ENCODE assay signal across 8 cellular contexts in the genomic region with DNA sequence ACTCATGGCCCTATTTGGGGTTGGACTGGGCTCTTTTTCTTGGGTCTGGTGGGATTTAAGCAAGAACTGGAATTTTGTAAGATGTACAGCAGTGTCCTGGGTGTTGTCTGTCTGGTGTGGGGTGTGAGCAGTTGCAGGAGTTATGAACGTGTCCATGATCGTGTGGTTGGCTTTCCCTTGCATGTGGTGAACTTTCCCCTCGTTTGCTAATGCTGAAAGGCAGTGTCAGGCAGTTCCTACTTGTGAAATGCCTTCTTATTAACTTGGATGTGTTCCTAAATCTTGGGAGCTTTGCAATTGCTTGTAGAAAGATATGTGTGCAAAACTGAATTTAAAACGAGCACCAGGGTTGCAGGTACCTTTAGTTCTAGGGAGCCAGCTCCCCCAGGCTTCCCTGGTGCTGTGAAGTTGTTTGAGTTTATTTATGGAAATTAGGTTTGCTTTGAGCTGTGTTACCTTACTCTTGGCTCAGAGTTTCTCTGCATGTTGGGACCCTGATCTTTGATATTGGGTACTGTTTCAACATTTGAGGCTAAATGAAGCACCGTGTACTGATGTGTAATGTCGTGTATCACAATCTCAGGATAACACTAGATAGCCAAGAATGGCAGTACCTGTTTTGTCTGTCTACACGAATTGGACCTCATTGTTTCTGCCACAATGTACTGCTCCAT. TPM values are rescaled to one million over a fixed set of nuclear protein-coding genes. Genes with fewer than 3 reads are reported as not detected.
DNase-seq lines count a peak whose midpoint lies in the region; ATAC-seq and TF ChIP-seq lines count a peak whose summit lies in the region.

No MANE protein-coding gene starts in this region.

- H3K27ac ChIP-seq in GM23248 (peak overlapping the region; percentile 23), trophoblast cell (ENCODE audit: low read depth, low read length) (no peak overlapping the region)

- peak overlapping the region; percentile 94 for H3K18ac ChIP-seq in trophoblast cell (ENCODE audit: low read length)

- peak overlapping the region; percentile 93 for H3K4ac ChIP-seq in trophoblast cell (ENCODE audit: low read depth, low read length)

- no peak overlapping the region for H4K91ac ChIP-seq in trophoblast cell (ENCODE audit: low read depth, low read length)

- H3K4me3 ChIP-seq in GM23248 (peak overlapping the region; percentile 94), fibroblast of pulmonary artery (replicated peaks; ENCODE audit: low read depth, low read length) (peak overlapping the region; percentile 84), trophoblast cell (ENCODE audit: low read depth, low read length) (peak overlapping the region; percentile 99)

- TF ChIP-seq CTCF in fibroblast of pulmonary artery (IDR thresholded peaks at IDR 0.05; ENCODE audit: low read length, missing control alignments) = no peak

- in situ Hi-C loops in GM23248 (cut with MboI) = loop anchor here (10.0 kb wide), 1 partner anchor 60 kb away; no protein-coding TSS in a partner anchor

- DNase-seq in GM23248 (peak; percentile 54), fibroblast of pulmonary artery (ENCODE audit: low read depth) (peak; percentile 26), trophoblast cell (peak in 1 of 2 donors; percentile 16), NCI-H128 (lab: John Stamatoyannopoulos, UW; ENCODE audit: unreplicated experiment) (no peak)

- H4K20me1 ChIP-seq in GM23248 (ENCODE audit: insufficient read depth) = no peaks in the 10 kb centered on the region; the same call in 1 of the 2 replicates

- H2BK5ac ChIP-seq in trophoblast cell (ENCODE audit: low read depth, low read length, poor library complexity) = no peak overlapping the region

- peak overlapping the region; percentile 93 for H3K9ac ChIP-seq in GM23248
- peak overlapping the region; percentile 100 for H3K9ac ChIP-seq in trophoblast cell (ENCODE audit: low read length)

- H3K9me3 ChIP-seq in GM23248 (ENCODE audit: low read depth) = no peaks in the 10 kb centered on the region
- H3K9me3 ChIP-seq in trophoblast cell (ENCODE audit: insufficient read depth, low read depth, low read length) = no peaks in the 10 kb centered on the region

- H3K27me3 ChIP-seq in GM23248 (replicated peaks; ENCODE audit: insufficient read depth) (no peaks in the 10 kb centered on the region), trophoblast cell (ENCODE audit: insufficient read depth, low read length) (no peaks in the 10 kb centered on the region)

- H2BK12ac ChIP-seq in trophoblast cell (ENCODE audit: low read length) = no peak overlapping the region

- no peaks in the 10 kb centered on the region for H3K9me2 ChIP-seq in GM23248 (ENCODE audit: insufficient read depth)

- H4K12ac ChIP-seq in trophoblast cell (ENCODE audit: low read depth, low read length) = peak overlapping the region; percentile 98

- H3K14ac ChIP-seq in trophoblast cell (ENCODE audit: low read length) = peak overlapping the region; percentile 88

- H2AFZ ChIP-seq in GM23248 (peak overlapping the region; percentile 94), trophoblast cell (ENCODE audit: insufficient read depth, low read length, poor library complexity) (peak overlapping the region; percentile 98)

- H3K79me2 ChIP-seq in GM23248 (ENCODE audit: insufficient read depth) (peaks cover 47% of the 10 kb centered on the region), trophoblast cell (ENCODE audit: control insufficient read depth, insufficient read depth, low read length, poor library complexity) (peaks cover 6% of the 10 kb centered on the region)

- no peak overlapping the region for H2AK5ac ChIP-seq in trophoblast cell (ENCODE audit: low read length)

- peaks cover 4% of the 10 kb centered on the region for H3K79me1 ChIP-seq in trophoblast cell (ENCODE audit: low read length)

- H3K4me2 ChIP-seq in GM23248 (ENCODE audit: unreplicated experiment) = peak overlapping the region; percentile 92
- peak overlapping the region; percentile 92 for H3K4me2 ChIP-seq in trophoblast cell (ENCODE audit: low read length)

- peak overlapping the region; percentile 99 for H4K8ac ChIP-seq in trophoblast cell (ENCODE audit: low read depth, low read length)

- H3F3A ChIP-seq in GM23248 (ENCODE audit: insufficient read depth) = no peaks in the 10 kb centered on the region

- H2BK120ac ChIP-seq in trophoblast cell (ENCODE audit: insufficient read depth, low read length, poor library complexity) = no peak overlapping the region

- ATAC-seq in SK-N-SH treated with all-trans-retinoic acid at 6 μM for 48 hours = peak; percentile 6; the same call in 2 of the 3 replicates
- no peak for ATAC-seq in HG02840 (IDR thresholded peaks at IDR 0.05; ENCODE audit: low FRiP score, unreplicated experiment)
- no peak for ATAC-seq in GM18502 (IDR thresholded peaks at IDR 0.05; ENCODE audit: poor library complexity, unreplicated experiment)
- no peak for ATAC-seq in HG03159 (IDR thresholded peaks at IDR 0.05; ENCODE audit: unreplicated experiment)

- no peaks in the 10 kb centered on the region for H3K36me3 ChIP-seq in GM23248 (ENCODE audit: low read depth)
- no peaks in the 10 kb centered on the region for H3K36me3 ChIP-seq in trophoblast cell (ENCODE audit: control insufficient read depth in 1 of 2, insufficient read depth in 2 of 2, low read length in 2 of 2)

- WGBS in GM23248 (ENCODE audit: low coverage in 1 of 2, low lambda C conversion rate in 2 of 2, missing lambda C conversion rate in 2 of 2), 2 experiments = 7 to 8% methylated on average over 7 of the region's 7 CpGs
- no CpG with 5 or more reads among the region's 7 CpGs for WGBS in trophoblast cell (ENCODE audit: extremely low coverage, insufficient coverage, insufficient read length)

- H3K4me1 ChIP-seq in GM23248 (ENCODE audit: insufficient read depth) = peaks cover 8% of the 10 kb centered on the region; the same call in 1 of the 2 replicates
- peaks cover 3 to 5% of the 10 kb centered on the region in 2 experiments for H3K4me1 ChIP-seq in trophoblast cell (ENCODE audit: control insufficient read depth in 1 of 2, insufficient read depth in 2 of 2, low read length in 2 of 2)

- peak overlapping the region; percentile 70 for H3K23ac ChIP-seq in trophoblast cell (ENCODE audit: low read length)

TF ChIP-seq in SK-N-SH treated with all-trans-retinoic acid at 6 μM for 48 hours, 23 proteins besides CTCF, POLR2A, EP300 and RAD21 (continues in another document):
- no peak for TF ChIP-seq ISL1 (CRISPR knock-in tag; IDR thresholded peaks at IDR 0.05)
- no peak for TF ChIP-seq PATZ1 (CRISPR knock-in tag; IDR thresholded peaks at IDR 0.05; ENCODE audit: borderline replicate concordance)
- TF ChIP-seq OSR1 (CRISPR knock-in tag; IDR thresholded peaks at IDR 0.05) = no peak
- no peak for TF ChIP-seq ZC3H10 (CRISPR knock-in tag; IDR thresholded peaks at IDR 0.05)
- TF ChIP-seq, protein P1, sequence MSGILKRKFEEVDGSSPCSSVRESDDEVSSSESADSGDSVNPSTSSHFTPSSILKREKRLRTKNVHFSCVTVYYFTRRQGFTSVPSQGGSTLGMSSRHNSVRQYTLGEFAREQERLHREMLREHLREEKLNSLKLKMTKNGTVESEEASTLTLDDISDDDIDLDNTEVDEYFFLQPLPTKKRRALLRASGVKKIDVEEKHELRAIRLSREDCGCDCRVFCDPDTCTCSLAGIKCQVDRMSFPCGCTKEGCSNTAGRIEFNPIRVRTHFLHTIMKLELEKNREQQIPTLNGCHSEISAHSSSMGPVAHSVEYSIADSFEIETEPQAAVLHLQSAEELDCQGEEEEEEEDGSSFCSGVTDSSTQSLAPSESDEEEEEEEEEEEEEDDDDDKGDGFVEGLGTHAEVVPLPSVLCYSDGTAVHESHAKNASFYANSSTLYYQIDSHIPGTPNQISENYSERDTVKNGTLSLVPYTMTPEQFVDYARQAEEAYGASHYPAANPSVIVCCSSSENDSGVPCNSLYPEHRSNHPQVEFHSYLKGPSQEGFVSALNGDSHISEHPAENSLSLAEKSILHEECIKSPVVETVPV (CRISPR knock-in tag; IDR thresholded peaks at IDR 0.05) = no peak
- TF ChIP-seq TSHZ2 (CRISPR knock-in tag; IDR thresholded peaks at IDR 0.05) = no peak
- no peak for TF ChIP-seq TCF4 (CRISPR knock-in tag; IDR thresholded peaks at IDR 0.05; ENCODE audit: borderline replicate concordance)

RNA-seq across cellular contexts. Expression of gene HSD17B12, which starts 35.8 kb away (rescaled TPM):
- 92.3 and 113 TPM in 2 replicates for total RNA-seq in GM23248 (2014; rRNA removed; shearing (Covaris generic))
- 105 and 111 TPM in 2 replicates for polyA plus RNA-seq in GM23248 (2016; fragmentation: Nextera tagmentation; extraction: Ambion mirVana)
- 104 and 108 TPM in 2 replicates for polyA plus RNA-seq in trophoblast cell (2013)
